Comparison of ENCODE assay signal across 34 cellular contexts in genomic region chr5:151383011-151383410, GRCh38. TPM values are rescaled to one million over a fixed set of nuclear protein-coding genes. Genes with fewer than 3 reads are reported as not detected.
DNase-seq lines count a peak whose midpoint lies in the region; ATAC-seq, FAIRE-seq and TF ChIP-seq lines count a peak whose summit lies in the region.
"Had no signal": no experiment of that assay in that cellular context is flagged by ENCODE, and none has a peak within 500 bp of the region (broad histone marks: within the 10 kb centered on the region; RNA-seq: fewer than 3 reads in every experiment).

No MANE protein-coding gene starts in this region.

- H3K4me3 ChIP-seq in skeletal muscle tissue (ENCODE audit: low read length in 3 of 3) (peak overlapping the region in 1 of 3 donors; percentile 8), kidney (ENCODE audit: low read length in 2 of 2) (no peak overlapping the region)
- H3K4me3 ChIP-seq: GM12878, lung, neural progenitor cell, Peyer's patch, right lobe of liver, SJSA1, suprapubic skin had no signal

- DNase-seq in activated CD4-positive, alpha-beta T cell treated with anti-CD3 and anti-CD28 coated beads, Interleukin-2, amount 10 ng/mL, durations not matched to agents 24 days and 14 days: peak; percentile 48
- DNase-seq in activated CD4-positive, alpha-beta T cell treated with anti-CD3 and anti-CD28 coated beads for 4 hours: no peak
- DNase-seq in NCI-H510A (lab: John Stamatoyannopoulos, UW): peak; percentile 3
- DNase-seq in foreskin keratinocyte: no peak
- DNase-seq in chondrocyte (ENCODE audit: low spot score): no peak
- no peak for DNase-seq in activated CD4-positive, CD25-positive, alpha-beta regulatory T cell (lab: John Stamatoyannopoulos, UW)
- DNase-seq in kidney: no peak
- DNase-seq: activated CD4-positive, alpha-beta memory T cell treated with anti-CD3 and anti-CD28 coated beads, Interleukin-2, amount 10 ng/mL, durations not matched to agents 7 days and 5 days; activated CD8-positive, alpha-beta memory T cell treated with anti-CD3 and anti-CD28 coated beads, Interleukin-2, amount 50 U/mL, for 48 hours; activated naive CD4-positive, alpha-beta T cell treated with anti-CD3 and anti-CD28 coated beads, Interleukin-2, amount 10 ng/mL, durations not matched to agents 7 days and 5 days; amygdala; Caco-2; effector CD8-positive, alpha-beta T cell; erythroblast; head of caudate nucleus; kidney glomerular epithelial cell; NCI-H1048; NCI-H187 treated with DMSO at 0.1 percent for 48 hours; NCI-H526; Peyer's patch; right lobe of liver; stimulated activated naive B cell treated with anti-CD40 and anti-IgM and Interleukin-4, amounts not matched to agents 10 μg/mL and 1 μg/mL and 100 μg/mL, for 72 hours; T-helper 1 cell had no signal

- no peaks in the 10 kb centered on the region for H3K36me3 ChIP-seq in skeletal muscle tissue (ENCODE audit: control insufficient read depth in 3 of 3, insufficient read depth in 3 of 3, low read length in 3 of 3)
- no peaks in the 10 kb centered on the region for H3K36me3 ChIP-seq in kidney (ENCODE audit: control insufficient read depth in 1 of 2, insufficient read depth in 2 of 2, low read length in 2 of 2)
- H3K36me3 ChIP-seq: neural progenitor cell, Peyer's patch, right lobe of liver, SJSA1, suprapubic skin had no signal

- H3K9ac ChIP-seq in skeletal muscle tissue (ENCODE audit: low read depth in 1 of 3, low read length in 3 of 3) (peak overlapping the region; percentile 40 to 47 (median 41)), kidney (ENCODE audit: low read length in 2 of 2) (no peak overlapping the region)
- H3K9ac ChIP-seq: neural progenitor cell had no signal

- H3K9me3 Mint-ChIP-seq in activated CD4-positive, alpha-beta T cell treated with anti-CD3 and anti-CD28 coated beads, Interleukin-2, amount 10 ng/mL, durations not matched to agents 24 days and 14 days: no peaks in the 10 kb centered on the region
- H3K9me3 Mint-ChIP-seq in chondrocyte (ENCODE audit: low read depth): no peaks in the 10 kb centered on the region
- H3K9me3 Mint-ChIP-seq: activated naive CD4-positive, alpha-beta T cell treated with anti-CD3 and anti-CD28 coated beads, Interleukin-2, amount 10 ng/mL, durations not matched to agents 7 days and 5 days; stimulated activated naive B cell treated with anti-CD40 and anti-IgM and Interleukin-4, amounts not matched to agents 10 μg/mL and 1 μg/mL and 100 μg/mL, for 72 hours had no signal

- ATAC-seq in foreskin keratinocyte: peak; percentile 43
- ATAC-seq: activated CD4-positive, CD25-positive, alpha-beta regulatory T cell treated with anti-CD3 and anti-CD28 coated beads, Interleukin-2, amount 50 U/mL, for 24 hours; GM12878; HCT116; right lobe of liver; stimulated activated naive B cell treated with anti-CD40 and anti-IgM and Interleukin-4, amounts not matched to agents 10 μg/mL and 1 μg/mL and 100 μg/mL, for 72 hours had no signal

- H3K27ac ChIP-seq in foreskin keratinocyte (no peak overlapping the region), skeletal muscle tissue (ENCODE audit: low read depth, low read length) (peak overlapping the region; percentile 93), kidney (ENCODE audit: low read depth in 2 of 2, low read length in 2 of 2) (no peak overlapping the region)
- H3K27ac ChIP-seq: neural progenitor cell, Peyer's patch, right lobe of liver, SJSA1, suprapubic skin had no signal

- peaks cover 4% of the 10 kb centered on the region for H3K27me3 Mint-ChIP-seq in activated CD4-positive, alpha-beta T cell treated with anti-CD3 and anti-CD28 coated beads, Interleukin-2, amount 10 ng/mL, durations not matched to agents 24 days and 14 days
- peaks cover 22% of the 10 kb centered on the region for H3K27me3 Mint-ChIP-seq in chondrocyte (ENCODE audit: low read depth)

- H3K4me1 ChIP-seq in foreskin keratinocyte (peaks cover 5% of the 10 kb centered on the region), skeletal muscle tissue (ENCODE audit: control insufficient read depth in 3 of 3, insufficient read depth in 3 of 3, low read length in 3 of 3) (peaks cover 9 to 27% (median 15%) of the 10 kb centered on the region in 3 donors), kidney (ENCODE audit: control insufficient read depth in 1 of 2, insufficient read depth in 1 of 2, low read depth in 1 of 2, low read length in 2 of 2) (no peaks in the 10 kb centered on the region)
- H3K4me1 ChIP-seq: Caco-2, neural progenitor cell, Peyer's patch, right lobe of liver, SJSA1, suprapubic skin had no signal

- no peaks in the 10 kb centered on the region for H3K36me3 Mint-ChIP-seq in activated CD4-positive, alpha-beta T cell treated with anti-CD3 and anti-CD28 coated beads, Interleukin-2, amount 10 ng/mL, durations not matched to agents 24 days and 14 days (ENCODE audit: low read depth)
- H3K36me3 Mint-ChIP-seq in chondrocyte (ENCODE audit: low read depth): no peaks in the 10 kb centered on the region
- H3K36me3 Mint-ChIP-seq: activated naive CD4-positive, alpha-beta T cell treated with anti-CD3 and anti-CD28 coated beads, Interleukin-2, amount 10 ng/mL, durations not matched to agents 7 days and 5 days; neural progenitor cell; stimulated activated naive B cell treated with anti-CD40 and anti-IgM and Interleukin-4, amounts not matched to agents 10 μg/mL and 1 μg/mL and 100 μg/mL, for 72 hours had no signal

- H3K27me3 ChIP-seq in foreskin keratinocyte: peaks cover 7% of the 10 kb centered on the region
- H3K27me3 ChIP-seq in skeletal muscle tissue (ENCODE audit: control insufficient read depth in 3 of 3, insufficient read depth in 3 of 3, low read length in 3 of 3): no peaks in the 10 kb centered on the region
- H3K27me3 ChIP-seq: neural progenitor cell, Peyer's patch, right lobe of liver, suprapubic skin had no signal

- no peak overlapping the region for H3K4me3 Mint-ChIP-seq in activated CD4-positive, alpha-beta T cell treated with anti-CD3 and anti-CD28 coated beads, Interleukin-2, amount 10 ng/mL, durations not matched to agents 24 days and 14 days
- no peak overlapping the region for H3K4me3 Mint-ChIP-seq in chondrocyte (ENCODE audit: unreplicated experiment)
- H3K4me3 Mint-ChIP-seq: activated CD4-positive, alpha-beta memory T cell treated with anti-CD3 and anti-CD28 coated beads, Interleukin-2, amount 10 ng/mL, durations not matched to agents 7 days and 5 days; activated naive CD4-positive, alpha-beta T cell treated with anti-CD3 and anti-CD28 coated beads, Interleukin-2, amount 10 ng/mL, durations not matched to agents 7 days and 5 days; neural progenitor cell; stimulated activated naive B cell treated with anti-CD40 and anti-IgM and Interleukin-4, amounts not matched to agents 10 μg/mL and 1 μg/mL and 100 μg/mL, for 72 hours had no signal

- H3K9me3 ChIP-seq in skeletal muscle tissue (ENCODE audit: control insufficient read depth in 3 of 3, low read length in 3 of 3): peaks cover 0 to 2% (median 0%) of the 10 kb centered on the region in 3 donors
- no peaks in the 10 kb centered on the region for H3K9me3 ChIP-seq in kidney (ENCODE audit: control insufficient read depth in 1 of 2, low read length in 2 of 2)
- H3K9me3 ChIP-seq: Caco-2, Peyer's patch, right lobe of liver, SJSA1, suprapubic skin had no signal

- no peaks in the 10 kb centered on the region for H3K4me1 Mint-ChIP-seq in activated CD4-positive, alpha-beta T cell treated with anti-CD3 and anti-CD28 coated beads, Interleukin-2, amount 10 ng/mL, durations not matched to agents 24 days and 14 days
- no peaks in the 10 kb centered on the region for H3K4me1 Mint-ChIP-seq in chondrocyte (ENCODE audit: low read depth)
- H3K4me1 Mint-ChIP-seq: activated CD4-positive, alpha-beta memory T cell treated with anti-CD3 and anti-CD28 coated beads, Interleukin-2, amount 10 ng/mL, durations not matched to agents 7 days and 5 days; activated naive CD4-positive, alpha-beta T cell treated with anti-CD3 and anti-CD28 coated beads, Interleukin-2, amount 10 ng/mL, durations not matched to agents 7 days and 5 days; neural progenitor cell; stimulated activated naive B cell treated with anti-CD40 and anti-IgM and Interleukin-4, amounts not matched to agents 10 μg/mL and 1 μg/mL and 100 μg/mL, for 72 hours had no signal

- no peak for FAIRE-seq in kidney (lab: Jason Lieb, UNC)
- FAIRE-seq: colon, GM12878 had no signal

- intact Hi-C loops in activated CD4-positive, alpha-beta T cell treated with anti-CD3 and anti-CD28 coated beads, Interleukin-2, amount 10 ng/mL, durations not matched to agents 24 days and 14 days (cut with micrococcal nuclease): no loop called here
- intact Hi-C loops in kidney (cut with DNase I): no loop called here

- TF ChIP-seq CTCF in foreskin keratinocyte (conservative IDR thresholded peaks at IDR 0.05) (no peak), chondrocyte (IDR thresholded peaks at IDR 0.05) (no peak), kidney (IDR thresholded peaks at IDR 0.05; ENCODE audit: borderline replicate concordance, extremely low read depth, insufficient read depth) (no peak)

- H3K27ac Mint-ChIP-seq in activated CD4-positive, alpha-beta T cell treated with anti-CD3 and anti-CD28 coated beads, Interleukin-2, amount 10 ng/mL, durations not matched to agents 24 days and 14 days: no peak overlapping the region
- no peak overlapping the region for H3K27ac Mint-ChIP-seq in chondrocyte (ENCODE audit: unreplicated experiment)
- H3K27ac Mint-ChIP-seq: activated CD4-positive, alpha-beta memory T cell treated with anti-CD3 and anti-CD28 coated beads, Interleukin-2, amount 10 ng/mL, durations not matched to agents 7 days and 5 days; activated naive CD4-positive, alpha-beta T cell treated with anti-CD3 and anti-CD28 coated beads, Interleukin-2, amount 10 ng/mL, durations not matched to agents 7 days and 5 days; neural progenitor cell; stimulated activated naive B cell treated with anti-CD40 and anti-IgM and Interleukin-4, amounts not matched to agents 10 μg/mL and 1 μg/mL and 100 μg/mL, for 72 hours had no signal

RNA-seq across cellular contexts. Expression of gene SLC36A2, which starts 35.7 kb away (rescaled TPM):
- not detected in 2 replicates for total RNA-seq in activated CD4-positive, alpha-beta T cell treated with anti-CD3 and anti-CD28 coated beads, Interleukin-2, amount 10 ng/mL, durations not matched to agents 24 days and 14 days
- total RNA-seq in foreskin keratinocyte (not detected in 2 replicates), skeletal muscle tissue (under 0.01 TPM), chondrocyte (not detected in 3 replicates), kidney (1.8 TPM)
- polyA plus RNA-seq in foreskin keratinocyte (not detected in 2 replicates), kidney (ENCODE audit: insufficient read depth, low read depth, low replicate concordance) (46.2 TPM)
- total RNA-seq: activated CD4-positive, alpha-beta memory T cell treated with anti-CD3 and anti-CD28 coated beads, Interleukin-2, amount 10 ng/mL, durations not matched to agents 7 days and 5 days; Caco-2; GM12878; lung; Peyer's patch; right lobe of liver; SJSA1; suprapubic skin; ureter had no signal
- polyA plus RNA-seq: BJ, GM12878, lung had no signal

Comparison
In these comparisons a context has a peak if more than half of its experiments do, and no peak if none do; other contexts are left out.
1. DNase-seq: peak in activated CD4-positive, alpha-beta T cell treated with anti-CD3 and anti-CD28 coated beads, Interleukin-2, amount 10 ng/mL, durations not matched to agents 24 days and 14 days (single experiment) and NCI-H510A (single experiment); none in activated CD4-positive, alpha-beta T cell treated with anti-CD3 and anti-CD28 coated beads for 4 hours (0 of 2), foreskin keratinocyte (0 of 2), chondrocyte (single experiment), activated CD4-positive, CD25-positive, alpha-beta regulatory T cell (0 of 4) and kidney (single experiment).
2. H3K9ac ChIP-seq: peak in skeletal muscle tissue (3 of 3); none in kidney (0 of 2).